6 cellular contexts compared by ENCODE assay signal in genomic region chrX:38099688-38100087, GRCh38.
"Had no signal": no experiment of that assay in that cellular context is flagged by ENCODE, and none has a peak within 500 bp of the region (broad histone marks: within the 10 kb centered on the region; RNA-seq: fewer than 3 reads in every experiment).

No MANE protein-coding gene starts in this region.

- H3K4me3 ChIP-seq: GM12878 had no signal

- ATAC-seq: GM12878 had no signal

- FAIRE-seq: G401.6, GM12878, GM12891, GM19239 had no signal

- DNase-seq: GDM1, GF-D8 had no signal
